Comparison of ENCODE assay signal across 32 cellular contexts in genomic region chr1:69213644-69214043, GRCh38.
"Had no signal": no experiment of that assay in that cellular context is flagged by ENCODE, and none has a peak within 500 bp of the region (broad histone marks: within the 10 kb centered on the region; RNA-seq: fewer than 3 reads in every experiment).

No MANE protein-coding gene starts in this region.

- H3K9me3 ChIP-seq: MG63 had no signal

- DNase-seq: Karpas-422, MG63, MM.1S, MV-4-11, NCI-H1048, NCI-H1092, NCI-H1092 treated with DMSO at 0.1 percent for 48 hours, NCI-H1105, NCI-H1105 treated with DMSO at 0.1 percent for 48 hours, NCI-H1417, NCI-H1417 treated with DMSO at 0.1 percent for 48 hours, NCI-H1436, NCI-H1436 treated with DMSO at 0.1 percent for 48 hours, NCI-H146, NCI-H1694, NCI-H1694 treated with DMSO at 0.1 percent for 48 hours, NCI-H187, NCI-H187 treated with DMSO at 0.1 percent for 48 hours, NCI-H2029, NCI-H2029 treated with DMSO at 0.1 percent for 48 hours, NCI-H2107, NCI-H2171, NCI-H2171 treated with DMSO at 0.1 percent for 48 hours, NCI-H2227 treated with DMSO at 0.1 percent for 48 hours, NCI-H226, NCI-H345, NCI-H446, NCI-H446 treated with DMSO at 0.1 percent for 48 hours, NCI-H510A, NCI-H510A treated with DMSO at 0.1 percent for 48 hours, NCI-H524 had no signal

- H3K27ac ChIP-seq: KMS-11 had no signal

- H3K4me2 ChIP-seq: KMS-11 had no signal

- H3K9ac ChIP-seq: KMS-11 had no signal

- H3K4me3 ChIP-seq: MG63 had no signal

- H3K36me3 ChIP-seq: MG63 had no signal

- H3K27me3 ChIP-seq: MG63 had no signal
